ENCODE assay signal across 8 cellular contexts in the genomic region with DNA sequence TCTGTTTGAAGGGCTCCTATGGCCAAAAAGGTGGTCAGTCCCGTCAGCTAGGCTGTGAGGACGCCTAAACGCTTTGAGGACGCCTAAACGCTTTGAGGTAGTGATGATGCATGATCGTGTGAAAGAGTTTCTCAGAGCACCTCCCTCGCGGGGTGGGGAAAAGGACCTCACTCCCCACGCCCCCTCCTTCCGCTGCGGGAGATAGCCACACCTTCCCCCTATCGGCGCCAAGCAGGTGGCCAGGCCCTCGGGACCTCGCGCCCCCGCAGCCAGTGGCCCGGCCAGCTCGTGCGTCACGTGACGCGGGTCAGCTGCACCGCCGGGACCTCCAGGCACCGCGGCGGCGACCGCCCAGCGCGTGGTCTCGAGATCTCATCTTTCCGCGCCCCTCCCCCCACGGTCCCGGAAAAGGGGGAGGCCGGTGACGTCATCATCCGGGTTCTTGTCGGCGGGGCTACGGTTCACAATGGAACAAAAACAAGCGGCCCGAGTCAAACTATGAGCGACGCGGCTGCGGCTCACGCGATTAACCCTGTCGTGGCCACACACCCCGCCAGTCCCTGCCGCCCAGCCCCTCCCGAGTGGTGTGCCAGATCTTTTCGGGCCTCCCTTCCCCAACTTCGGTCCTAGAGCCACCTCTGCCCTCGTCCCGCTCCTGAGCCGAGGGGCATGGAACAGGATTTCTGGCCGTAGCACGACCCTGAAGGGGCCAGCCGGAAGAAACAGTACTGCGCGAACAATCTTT. TPM values are rescaled to one million over a fixed set of nuclear protein-coding genes. Genes with fewer than 3 reads are reported as not detected.
DNase-seq lines count a peak whose midpoint lies in the region; ATAC-seq and TF ChIP-seq lines count a peak whose summit lies in the region.

No MANE protein-coding gene starts in this region.

- H2BK120ac ChIP-seq in IMR-90 (ENCODE audit: low read depth, low read length), result peak overlapping the region; percentile 92

- no TSS peak for BruUV-seq in IMR-90 (replicated peaks; lab: Mats Ljungman, UMichigan)
- BruUV-seq in OCI-LY7 (replicated peaks; lab: Mats Ljungman, UMichigan), result no TSS peak

- H3K36me3 ChIP-seq in IMR-90 (ENCODE audit: control insufficient read depth, insufficient read depth, low read length) (no peaks in the 10 kb centered on the region), OCI-LY7 (ENCODE audit: insufficient read depth, low read length) (peaks cover 19% of the 10 kb centered on the region)

- in situ Hi-C loops in IMR-90 (cut with MboI; ENCODE audit: low sequenced_read_pairs), result loop anchor here (10.0 kb wide), 1 partner anchor 210 kb away; no protein-coding TSS in a partner anchor

- H3K9ac ChIP-seq in IMR-90 (ENCODE audit: low read depth, low read length), result peak overlapping the region; percentile 97

- peak overlapping the region; percentile 99 for H2AFZ ChIP-seq in IMR-90 (replicated peaks; ENCODE audit: low read length, poor library complexity)
- H2AFZ ChIP-seq in OCI-LY7 (ENCODE audit: low read length), result peak overlapping the region; percentile 88; the same call in 1 of the 2 replicates

- peak overlapping the region; percentile 96 for H3K4ac ChIP-seq in IMR-90 (ENCODE audit: low read depth, low read length)

- no peaks in the 10 kb centered on the region for H3K9me2 ChIP-seq in OCI-LY7 (ENCODE audit: insufficient read depth, low read length)

- H3K4me1 ChIP-seq in IMR-90 (ENCODE audit: control insufficient read depth, insufficient read depth, low read length) (no peaks in the 10 kb centered on the region), OCI-LY7 (ENCODE audit: insufficient read depth, low read length, poor library complexity, severe bottlenecking) (peaks cover 35% of the 10 kb centered on the region)

- H3K4me2 ChIP-seq in IMR-90 (ENCODE audit: low read depth, low read length) (peak overlapping the region; percentile 83), OCI-LY7 (ENCODE audit: low read length) (peak overlapping the region; percentile 84)

- peak overlapping the region; percentile 97 for H2BK5ac ChIP-seq in IMR-90 (ENCODE audit: low read depth, low read length, poor library complexity, severe bottlenecking)

- H3K23ac ChIP-seq in IMR-90 (ENCODE audit: low read depth, low read length), result peak overlapping the region; percentile 89

- TF ChIP-seq CTCF in IMR-90 (conservative IDR thresholded peaks at IDR 0.05; ENCODE audit: low read depth, low read length) (no peak), OCI-LY7 (conservative IDR thresholded peaks at IDR 0.05; ENCODE audit: low read length) (no peak)

- H3K27ac ChIP-seq in IMR-90 (ENCODE audit: insufficient read depth, low read length) (peak overlapping the region; percentile 98), OCI-LY7 (ENCODE audit: low read depth, low read length, poor library complexity, severe bottlenecking) (peak overlapping the region; percentile 95)

- peak overlapping the region; percentile 90 for H3K18ac ChIP-seq in IMR-90 (ENCODE audit: low read depth, low read length)

- peak overlapping the region; percentile 87 for H4K5ac ChIP-seq in IMR-90 (ENCODE audit: low read depth, low read length)

- TF ChIP-seq POLR2A in IMR-90 (IDR thresholded peaks at IDR 0.05; ENCODE audit: low read depth, low read length), result peak; percentile 93

- CTCF ChIA-PET in IMR-90 (lab: Yijun Ruan, JAX), result interaction anchor here (0.6 kb wide), 2 partner anchors 29 to 31 kb away, joined by 3 to 4 read pairs; no protein-coding TSS in a partner anchor
- CTCF ChIA-PET in OCI-LY7 (lab: Charles Lee; ENCODE audit: unreplicated experiment), result interaction anchor here (0.6 kb wide), 1 partner anchor 12 kb away, joined by 4 read pairs; no protein-coding TSS in a partner anchor

- peak overlapping the region; percentile 95 for H3K14ac ChIP-seq in IMR-90 (replicated peaks; ENCODE audit: low read depth, low read length)

- H4K8ac ChIP-seq in IMR-90 (ENCODE audit: low read depth in 2 of 2, low read length in 2 of 2), result peak overlapping the region; percentile 93 to 96

- H3K4me3 ChIP-seq in IMR-90 (ENCODE audit: insufficient read depth, low read depth, low read length) (peak overlapping the region; percentile 75), OCI-LY7 (ENCODE audit: low read depth, low read length, poor library complexity, severe bottlenecking) (peak overlapping the region; percentile 97)

- H3K9me3 ChIP-seq in IMR-90 (ENCODE audit: control insufficient read depth, insufficient read depth, low read length), result no peaks in the 10 kb centered on the region
- H3K9me3 ChIP-seq in OCI-LY7 (ENCODE audit: low read length), result no peaks in the 10 kb centered on the region

- H4K20me1 ChIP-seq in IMR-90 (ENCODE audit: insufficient read depth, low read length), result peaks cover 39% of the 10 kb centered on the region
- H4K20me1 ChIP-seq in OCI-LY7 (ENCODE audit: insufficient read depth, low read length), result peaks cover 21% of the 10 kb centered on the region

- 0% methylated on average over 25 of the region's 65 CpGs; no CpG with 5 or more reads in 1 of the 2 experiments for WGBS in IMR-90 (ENCODE audit: extremely low coverage in 2 of 2, insufficient read length in 1 of 2), 2 experiments

- peaks cover 45% of the 10 kb centered on the region for H3K79me2 ChIP-seq in OCI-LY7 (ENCODE audit: insufficient read depth, low read depth, low read length)

- peak overlapping the region; percentile 30 for H2BK20ac ChIP-seq in IMR-90 (ENCODE audit: low read depth, low read length)

- DNase-seq in DMS114 treated with DMSO at 0.1 percent for 48 hours (lab: John Stamatoyannopoulos, UW; ENCODE audit: unreplicated experiment), result peak; percentile 90
- peak; percentile 96 for DNase-seq in IMR-90
- peak; percentile 91 for DNase-seq in OCI-LY7 (ENCODE audit: low spot score)
- peak; percentile 94 for DNase-seq in activated T-cell treated with anti-CD3 and anti-CD28 coated beads for 4 hours
- peak; percentile 65 for DNase-seq in epidermal melanocyte (ENCODE audit: insufficient read length, low spot score)
- DNase-seq in midbrain (lab: John Stamatoyannopoulos, UW), result peak; percentile 97
- DNase-seq in stimulated activated CD8-positive, alpha-beta memory T cell treated with anti-CD3 and anti-CD28 coated beads, Interleukin-15, amount 100 ng/mL, for 48 hours (ENCODE audit: low read depth in 2 of 2), result peak; percentile 91 to 95

- H3K27me3 ChIP-seq in IMR-90 (ENCODE audit: control insufficient read depth, insufficient read depth, low read length), result peaks cover 3% of the 10 kb centered on the region

- peak overlapping the region; percentile 94 for H4K91ac ChIP-seq in IMR-90 (ENCODE audit: insufficient read depth, low read depth, low read length)

- POLR2A ChIA-PET in IMR-90 (lab: Charles Lee; ENCODE audit: unreplicated experiment), result interaction anchor here (0.6 to 0.7 kb wide), 2 partner anchors 348 to 1008 kb away, joined by 3 to 9 read pairs; no protein-coding TSS in a partner anchor
- POLR2A ChIA-PET in OCI-LY7 (lab: Charles Lee), result interaction anchor here (0.6 to 1.6 kb wide), 4 partner anchors 31 to 376 kb away, joined by 4 to 6 read pairs (median 4); a partner anchor contains a TSS

- peak overlapping the region; percentile 91; the same call in 1 of the 3 replicates for H2BK15ac ChIP-seq in IMR-90 (ENCODE audit: low read depth, low read length)

- peak overlapping the region; percentile 60; the same call in 1 of the 2 replicates for H2AK5ac ChIP-seq in IMR-90 (ENCODE audit: low read depth, low read length)

- H3K56ac ChIP-seq in IMR-90 (ENCODE audit: extremely low read depth, insufficient read depth, low read length), result peak overlapping the region; percentile 97

- TF ChIP-seq RAD21 in IMR-90 (IDR thresholded peaks at IDR 0.05; ENCODE audit: low read length), result no peak

- intact Hi-C loops in IMR-90 (cut with micrococcal nuclease), result loop anchor here (5.0 kb wide), 2 partner anchors 207 to 347 kb away; a partner anchor contains a TSS
- intact Hi-C loops in OCI-LY7 (cut with micrococcal nuclease; ENCODE audit: unreplicated experiment), result loop anchor here (2.0 to 10.0 kb wide), 5 partner anchors 30 to 500 kb away; a partner anchor contains a TSS

- no peaks in the 10 kb centered on the region for H3K9me1 ChIP-seq in IMR-90 (ENCODE audit: insufficient read depth, low read length)

- ATAC-seq in GM21529 (IDR thresholded peaks at IDR 0.05; ENCODE audit: unreplicated experiment), result peak; percentile 62
- ATAC-seq in IMR-90 (ENCODE audit: low read depth), result peak; percentile 70

- H3K79me1 ChIP-seq in IMR-90 (ENCODE audit: low read depth in 1 of 2, low read length in 2 of 2), result peaks cover 0 to 3% of the 10 kb centered on the region in 2 experiments; a peak in 1 of 4 replicates

- dilution Hi-C loops in IMR-90 (cut with HindIII; ENCODE audit: low sequenced_read_pairs, unreplicated experiment), result no loop called here

- peak overlapping the region; percentile 96 for H2AK9ac ChIP-seq in IMR-90 (replicated peaks; ENCODE audit: low read depth, low read length, poor library complexity)

TF ChIP-seq in IMR-90, 13 proteins besides CTCF, POLR2A, EP300 and RAD21:
- 0 out of 2 replicates have a peak, but pooled peaks have one; percentile 9 for TF ChIP-seq MXI1 (IDR thresholded peaks at IDR 0.05; ENCODE audit: borderline replicate concordance, low read depth, low read length)
- TF ChIP-seq MAFK (IDR thresholded peaks at IDR 0.05; ENCODE audit: low read depth, low read length), result no peak
- TF ChIP-seq MAZ (IDR thresholded peaks at IDR 0.05; ENCODE audit: borderline replicate concordance, low read depth, low read length), result peak; percentile 82
- TF ChIP-seq BHLHE40 (IDR thresholded peaks at IDR 0.05; ENCODE audit: low read depth, low read length), result peak; percentile 95
- peak; percentile 92 for TF ChIP-seq RCOR1 (IDR thresholded peaks at IDR 0.05; ENCODE audit: insufficient replicate concordance, low read length)
- TF ChIP-seq FOS (IDR thresholded peaks at IDR 0.05; ENCODE audit: low read depth, low read length), result peak; percentile 48; the same call in 1 of the 2 replicates
- TF ChIP-seq, protein P1, sequence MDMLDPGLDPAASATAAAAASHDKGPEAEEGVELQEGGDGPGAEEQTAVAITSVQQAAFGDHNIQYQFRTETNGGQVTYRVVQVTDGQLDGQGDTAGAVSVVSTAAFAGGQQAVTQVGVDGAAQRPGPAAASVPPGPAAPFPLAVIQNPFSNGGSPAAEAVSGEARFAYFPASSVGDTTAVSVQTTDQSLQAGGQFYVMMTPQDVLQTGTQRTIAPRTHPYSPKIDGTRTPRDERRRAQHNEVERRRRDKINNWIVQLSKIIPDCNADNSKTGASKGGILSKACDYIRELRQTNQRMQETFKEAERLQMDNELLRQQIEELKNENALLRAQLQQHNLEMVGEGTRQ (IDR thresholded peaks at IDR 0.05; ENCODE audit: low read depth, low read length), result peak; percentile 99
- TF ChIP-seq CHD1 (IDR thresholded peaks at IDR 0.05; ENCODE audit: low read depth, low read length), result peak; percentile 96; the same call in 1 of the 2 replicates
- TF ChIP-seq NFE2L2 (IDR thresholded peaks at IDR 0.05; ENCODE audit: low read depth, low read length), result no peak

RNA-seq across cellular contexts. Expression of a gene that starts 0.7 kb away (rescaled TPM):
- total RNA-seq in IMR-90 (2012; rRNA removed) (104 and 115 TPM in 2 replicates), OCI-LY7 (2022) (58.5 and 67.9 TPM in 2 replicates)
- 14.9 and 17.5 TPM in 2 replicates for polyA plus RNA-seq in IMR-90 (2012; rRNA removed)
- polyA plus RNA-seq in IMR-90 (2012; cell fraction: cytosol; rRNA removed), result 4.9 and 8.6 TPM in 2 replicates
- 3.5 and 30.0 TPM in 2 replicates for polyA plus RNA-seq in IMR-90 (2012; cell fraction: nucleus; rRNA removed; ENCODE audit: low replicate concordance)
- 32.2 and 38.0 TPM in 2 replicates for total RNA-seq in OCI-LY7 (2014; rRNA removed; shearing (Covaris generic))

Comparison
In these comparisons a context has a peak if more than half of its experiments do, and no peak if none do; other contexts are left out.
1. Peak in every context shown above with its lines: DNase-seq, ATAC-seq, H3K4me3 ChIP-seq and H3K27ac ChIP-seq.